In the genomic region with DNA sequence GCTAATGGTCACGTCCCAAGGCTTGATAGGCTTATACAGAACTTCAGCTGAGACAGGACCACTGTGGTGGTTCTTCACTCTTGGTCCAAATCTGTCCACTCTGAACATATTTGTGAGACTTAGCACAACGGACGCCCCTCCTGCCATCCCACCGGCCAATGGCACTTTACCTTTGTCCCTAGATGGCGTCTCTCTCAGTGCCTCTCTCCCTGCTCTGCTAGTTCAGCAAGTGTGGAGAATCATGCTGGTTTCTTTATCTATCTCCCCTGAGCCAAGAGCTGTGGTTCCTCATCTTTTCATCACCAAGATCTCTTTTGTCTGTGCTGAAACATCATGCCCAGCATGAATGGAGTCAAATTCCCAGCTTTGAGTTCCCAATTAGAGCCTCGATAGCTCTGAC, we compare ENCODE assay signal across 1 cellular context.
TF ChIP-seq lines count a peak whose summit lies in the region.

No MANE protein-coding gene starts in this region.

TF ChIP-seq in WTC11, 78 proteins besides CTCF, POLR2A, EP300 and RAD21 (continued from another document):
- no peak for TF ChIP-seq ATF6 (CRISPR knock-in tag; IDR thresholded peaks at IDR 0.05)
- TF ChIP-seq TP53 (CRISPR knock-in tag; IDR thresholded peaks at IDR 0.05): no peak
